ENCODE assay signal across 1 cellular context in the genomic region with DNA sequence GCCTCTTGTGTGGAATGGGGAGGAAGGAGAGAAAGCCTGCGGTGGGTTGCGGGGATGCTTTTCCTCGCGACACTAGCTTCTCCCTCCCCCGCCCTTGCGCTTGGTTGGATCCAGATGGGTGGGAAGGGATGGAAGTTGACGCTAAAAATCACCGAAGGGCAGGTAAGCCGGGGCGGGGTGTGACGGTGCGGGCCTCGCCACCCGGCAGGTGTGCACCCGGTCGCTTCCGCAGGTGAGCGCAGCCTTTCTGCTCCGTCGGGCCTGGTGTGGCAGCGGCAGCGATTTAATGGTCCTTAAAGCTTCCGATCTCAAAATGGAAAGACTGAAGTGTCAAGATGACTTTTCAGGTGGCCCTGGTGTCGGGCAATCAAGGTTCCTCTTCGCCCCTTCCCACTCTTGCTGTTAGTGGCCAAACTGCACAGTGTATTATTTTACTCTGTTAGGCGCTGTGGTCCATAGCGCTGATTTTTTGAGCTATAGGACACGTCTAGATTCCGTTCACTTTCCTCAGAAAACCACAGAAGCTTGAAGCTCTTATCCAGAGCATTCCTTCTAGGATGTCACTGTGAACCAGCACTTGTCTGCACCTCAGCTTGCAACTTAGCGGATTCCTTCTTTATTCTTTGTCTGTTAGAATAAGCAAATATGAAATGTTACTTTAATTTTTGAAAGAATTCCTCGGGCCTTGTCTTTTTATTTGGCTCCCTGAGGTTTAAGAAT.
TF ChIP-seq lines count a peak whose summit lies in the region.

No MANE protein-coding gene starts in this region.

TF ChIP-seq in SK-N-SH treated with all-trans-retinoic acid at 6 μM for 48 hours, 23 proteins besides CTCF, POLR2A, EP300 and RAD21 (continued from another document):
- TF ChIP-seq, protein P1, sequence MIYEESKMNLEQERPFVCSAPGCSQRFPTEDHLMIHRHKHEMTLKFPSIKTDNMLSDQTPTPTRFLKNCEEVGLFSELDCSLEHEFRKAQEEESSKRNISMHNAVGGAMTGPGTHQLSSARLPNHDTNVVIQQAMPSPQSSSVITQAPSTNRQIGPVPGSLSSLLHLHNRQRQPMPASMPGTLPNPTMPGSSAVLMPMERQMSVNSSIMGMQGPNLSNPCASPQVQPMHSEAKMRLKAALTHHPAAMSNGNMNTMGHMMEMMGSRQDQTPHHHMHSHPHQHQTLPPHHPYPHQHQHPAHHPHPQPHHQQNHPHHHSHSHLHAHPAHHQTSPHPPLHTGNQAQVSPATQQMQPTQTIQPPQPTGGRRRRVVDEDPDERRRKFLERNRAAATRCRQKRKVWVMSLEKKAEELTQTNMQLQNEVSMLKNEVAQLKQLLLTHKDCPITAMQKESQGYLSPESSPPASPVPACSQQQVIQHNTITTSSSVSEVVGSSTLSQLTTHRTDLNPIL (CRISPR knock-in tag; IDR thresholded peaks at IDR 0.05; ENCODE audit: low read depth), result no peak
- TF ChIP-seq, protein P2, sequence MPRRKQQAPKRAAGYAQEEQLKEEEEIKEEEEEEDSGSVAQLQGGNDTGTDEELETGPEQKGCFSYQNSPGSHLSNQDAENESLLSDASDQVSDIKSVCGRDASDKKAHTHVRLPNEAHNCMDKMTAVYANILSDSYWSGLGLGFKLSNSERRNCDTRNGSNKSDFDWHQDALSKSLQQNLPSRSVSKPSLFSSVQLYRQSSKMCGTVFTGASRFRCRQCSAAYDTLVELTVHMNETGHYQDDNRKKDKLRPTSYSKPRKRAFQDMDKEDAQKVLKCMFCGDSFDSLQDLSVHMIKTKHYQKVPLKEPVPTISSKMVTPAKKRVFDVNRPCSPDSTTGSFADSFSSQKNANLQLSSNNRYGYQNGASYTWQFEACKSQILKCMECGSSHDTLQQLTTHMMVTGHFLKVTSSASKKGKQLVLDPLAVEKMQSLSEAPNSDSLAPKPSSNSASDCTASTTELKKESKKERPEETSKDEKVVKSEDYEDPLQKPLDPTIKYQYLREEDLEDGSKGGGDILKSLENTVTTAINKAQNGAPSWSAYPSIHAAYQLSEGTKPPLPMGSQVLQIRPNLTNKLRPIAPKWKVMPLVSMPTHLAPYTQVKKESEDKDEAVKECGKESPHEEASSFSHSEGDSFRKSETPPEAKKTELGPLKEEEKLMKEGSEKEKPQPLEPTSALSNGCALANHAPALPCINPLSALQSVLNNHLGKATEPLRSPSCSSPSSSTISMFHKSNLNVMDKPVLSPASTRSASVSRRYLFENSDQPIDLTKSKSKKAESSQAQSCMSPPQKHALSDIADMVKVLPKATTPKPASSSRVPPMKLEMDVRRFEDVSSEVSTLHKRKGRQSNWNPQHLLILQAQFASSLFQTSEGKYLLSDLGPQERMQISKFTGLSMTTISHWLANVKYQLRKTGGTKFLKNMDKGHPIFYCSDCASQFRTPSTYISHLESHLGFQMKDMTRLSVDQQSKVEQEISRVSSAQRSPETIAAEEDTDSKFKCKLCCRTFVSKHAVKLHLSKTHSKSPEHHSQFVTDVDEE (CRISPR knock-in tag; IDR thresholded peaks at IDR 0.05), result no peak
TF ChIP-seq in SK-N-SH treated with all-trans-retinoic acid at 6 μM for 48 hours: peak in this region for 0.
